11 cellular contexts compared by ENCODE assay signal in the genomic region with DNA sequence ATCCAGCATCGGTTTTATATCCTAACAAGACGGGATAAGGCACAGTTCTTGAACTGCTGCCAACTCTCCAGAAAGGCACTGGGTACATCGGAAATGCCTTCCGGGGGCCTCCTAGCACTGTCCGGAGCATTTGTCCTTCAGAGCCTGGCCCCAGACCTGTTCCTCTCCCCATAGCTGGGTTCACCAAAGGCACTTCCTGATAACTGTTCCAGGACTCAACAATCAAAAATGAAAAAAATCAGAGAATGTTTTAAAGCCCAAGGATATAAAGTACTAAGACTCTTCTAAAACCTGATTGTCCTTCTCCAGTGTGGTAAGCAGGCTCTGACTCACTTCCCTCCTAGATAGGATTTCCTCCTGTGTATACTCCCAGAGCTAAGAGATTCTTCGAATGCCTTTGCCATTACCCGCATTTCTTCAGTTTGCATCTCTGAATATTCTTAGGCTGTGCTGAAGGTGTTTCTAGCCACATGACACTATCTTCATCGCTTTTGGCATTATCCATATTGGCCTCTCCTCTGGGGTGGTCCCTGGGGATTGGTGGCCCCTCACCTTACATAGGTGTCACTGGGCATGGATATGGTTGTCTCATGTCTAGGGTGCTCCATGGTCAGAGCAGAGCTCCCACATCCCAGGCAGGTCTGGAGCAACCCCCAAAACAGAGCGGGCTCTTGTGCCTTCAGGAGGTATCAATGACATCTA.
DNase-seq lines count a peak whose midpoint lies in the region; ATAC-seq, FAIRE-seq and TF ChIP-seq lines count a peak whose summit lies in the region.
"Had no signal": no experiment of that assay in that cellular context is flagged by ENCODE, and none has a peak within 500 bp of the region (broad histone marks: within the 10 kb centered on the region; RNA-seq: fewer than 3 reads in every experiment).

No MANE protein-coding gene starts in this region.

- no peak overlapping the region for H3K4me3 ChIP-seq in mucosa of descending colon
- H3K4me3 ChIP-seq: HAP-1 had no signal

- no peaks in the 10 kb centered on the region for H3K9me3 ChIP-seq in mucosa of descending colon
- H3K9me3 ChIP-seq: HAP-1 had no signal

- H3K36me3 ChIP-seq in mucosa of descending colon (ENCODE audit: low read depth) = no peaks in the 10 kb centered on the region
- H3K36me3 ChIP-seq: HAP-1 had no signal

- TF ChIP-seq CTCF in MCF 10A (IDR thresholded peaks at IDR 0.05; ENCODE audit: unreplicated experiment) (no peak), mucosa of descending colon (IDR thresholded peaks at IDR 0.05) (no peak)

- H3K4me1 ChIP-seq in mucosa of descending colon (ENCODE audit: low read depth) = no peaks in the 10 kb centered on the region

- CTCF ChIA-PET in MCF 10A (lab: Yijun Ruan, JAX) = interaction anchor here (0.6 to 1.7 kb wide), 3 partner anchors 18 to 110 kb away, joined by 3 to 4 read pairs (median 3); no protein-coding TSS in a partner anchor

- H3K4me3 Mint-ChIP-seq in MCF 10A (ENCODE audit: unreplicated experiment) = peak overlapping the region; percentile 60
- H3K4me3 Mint-ChIP-seq: activated naive CD4-positive, alpha-beta T cell treated with anti-CD3 and anti-CD28 coated beads, Interleukin-2, amount 10 ng/mL, durations not matched to agents 7 days and 5 days had no signal

- no peaks in the 10 kb centered on the region for H3K9me3 Mint-ChIP-seq in MCF 10A (ENCODE audit: unreplicated experiment)
- H3K9me3 Mint-ChIP-seq: activated naive CD4-positive, alpha-beta T cell treated with anti-CD3 and anti-CD28 coated beads, Interleukin-2, amount 10 ng/mL, durations not matched to agents 7 days and 5 days had no signal

- DNase-seq in A172 (ENCODE audit: low spot score) (peak; percentile 100), HTR-8/SVneo (ENCODE audit: insufficient read length, low spot score) (peak; percentile 95), MCF 10A (ENCODE audit: unreplicated experiment) (peak; percentile 98), iPS-NIHi7 (ENCODE audit: extremely low spot score) (peak; percentile 76), D341Med (ENCODE audit: low spot score) (no peak), mucosa of descending colon (no peak), NCI-H187 treated with DMSO at 0.1 percent for 48 hours (lab: John Stamatoyannopoulos, UW) (no peak), NCI-H526 (lab: John Stamatoyannopoulos, UW) (no peak)
- DNase-seq: activated naive CD4-positive, alpha-beta T cell treated with anti-CD3 and anti-CD28 coated beads, Interleukin-2, amount 10 ng/mL, durations not matched to agents 7 days and 5 days; posterior cingulate gyrus had no signal

- POLR2A ChIA-PET in MCF 10A (lab: Yijun Ruan, JAX) = interaction anchor here (0.6 to 1.3 kb wide), 10 partner anchors 12 to 319 kb away, joined by 3 to 5 read pairs (median 3); no protein-coding TSS in a partner anchor

- H3K27ac Mint-ChIP-seq in MCF 10A (ENCODE audit: low read depth, unreplicated experiment) = no peak overlapping the region
- H3K27ac Mint-ChIP-seq: activated naive CD4-positive, alpha-beta T cell treated with anti-CD3 and anti-CD28 coated beads, Interleukin-2, amount 10 ng/mL, durations not matched to agents 7 days and 5 days had no signal

- intact Hi-C loops in MCF 10A (cut with micrococcal nuclease) (loop anchor here (1.0 to 5.0 kb wide), 3 partner anchors 73 to 116 kb away; no protein-coding TSS in a partner anchor), mucosa of descending colon (cut with DNase I, micrococcal nuclease) (no loop called here)

- no peak for FAIRE-seq in HTR-8/SVneo (lab: Jason Lieb, UNC)

- BruUV-seq in MCF 10A (replicated peaks; lab: Mats Ljungman, UMichigan) = TSS peak; percentile 81

- ATAC-seq in mucosa of descending colon = no peak

- H3K4me1 Mint-ChIP-seq in MCF 10A (ENCODE audit: insufficient read depth, unreplicated experiment) = no peaks in the 10 kb centered on the region
- H3K4me1 Mint-ChIP-seq: activated naive CD4-positive, alpha-beta T cell treated with anti-CD3 and anti-CD28 coated beads, Interleukin-2, amount 10 ng/mL, durations not matched to agents 7 days and 5 days had no signal

- H3K36me3 Mint-ChIP-seq in MCF 10A (ENCODE audit: insufficient read depth, unreplicated experiment) = no peaks in the 10 kb centered on the region
- H3K36me3 Mint-ChIP-seq: activated naive CD4-positive, alpha-beta T cell treated with anti-CD3 and anti-CD28 coated beads, Interleukin-2, amount 10 ng/mL, durations not matched to agents 7 days and 5 days had no signal

- no peaks in the 10 kb centered on the region for H3K27me3 Mint-ChIP-seq in MCF 10A (ENCODE audit: insufficient read depth, unreplicated experiment)
- H3K27me3 Mint-ChIP-seq: activated naive CD4-positive, alpha-beta T cell treated with anti-CD3 and anti-CD28 coated beads, Interleukin-2, amount 10 ng/mL, durations not matched to agents 7 days and 5 days had no signal

Comparison
In these comparisons a context has a peak if more than half of its experiments do, and no peak if none do; other contexts are left out.
1. DNase-seq: peak in A172 (single experiment), HTR-8/SVneo (single experiment), MCF 10A (single experiment) and iPS-NIHi7 (single experiment); none in D341Med (single experiment), mucosa of descending colon (0 of 3), NCI-H187 treated with DMSO at 0.1 percent for 48 hours (single experiment) and NCI-H526 (0 of 2).